16 cellular contexts compared by ENCODE assay signal in the genomic region with DNA sequence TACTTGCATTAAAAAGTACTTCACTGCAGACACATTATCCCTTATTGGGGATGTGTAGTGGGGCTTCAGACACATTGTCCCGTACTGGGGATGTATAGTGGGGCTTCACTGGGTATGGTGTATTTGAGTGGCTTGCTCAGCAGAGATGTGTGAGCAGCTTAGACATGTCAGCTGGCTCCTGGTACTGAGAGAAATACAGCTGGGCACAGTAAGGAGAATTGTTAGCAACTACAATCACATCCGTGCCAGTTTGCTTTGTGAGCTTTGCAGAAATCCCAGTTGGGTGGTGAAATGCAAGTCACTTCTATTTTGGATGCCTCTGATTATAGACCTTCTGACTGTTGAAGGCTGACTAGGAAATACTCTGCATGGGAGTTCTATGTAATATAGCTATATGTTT. TPM values are rescaled to one million over a fixed set of nuclear protein-coding genes. Genes with fewer than 3 reads are reported as not detected.
DNase-seq lines count a peak whose midpoint lies in the region; ATAC-seq and TF ChIP-seq lines count a peak whose summit lies in the region.
"Had no signal": no experiment of that assay in that cellular context is flagged by ENCODE, and none has a peak within 500 bp of the region (broad histone marks: within the 10 kb centered on the region; RNA-seq: fewer than 3 reads in every experiment).

No MANE protein-coding gene starts in this region.

- intact Hi-C loops in psoas muscle (cut with DNase I): loop anchor here in 1 of 2 donors (5.0 kb wide), 1 partner anchor 60 kb away; no protein-coding TSS in a partner anchor

- H3K4me1 Mint-ChIP-seq in brain: peaks cover 71% of the 10 kb centered on the region

- no peak overlapping the region for H3K4me3 ChIP-seq in psoas muscle
- H3K4me3 ChIP-seq: skin epidermis, uterus had no signal

- DNase-seq in C1 segment of cervical spinal cord (lab: John Stamatoyannopoulos, UW) (peak in 8 of 14 donors; percentile 15 to 55 (median 34)), hippocampal formation (lab: John Stamatoyannopoulos, UW) (peak; percentile 54 to 75), psoas muscle (no peak), activated gamma-delta T cell treated with Interleukin-2 at 50 U/mL for 16 hours (no peak), COLO829 (ENCODE audit: low spot score) (no peak), LoVo (ENCODE audit: low spot score) (no peak), NCI-H1092 treated with DMSO at 0.1 percent for 48 hours (lab: John Stamatoyannopoulos, UW) (no peak)
- DNase-seq: activated CD4-positive, alpha-beta T cell treated with anti-CD3 and anti-CD28 coated beads for 48 hours; activated naive CD8-positive, alpha-beta T cell treated with anti-CD3 and anti-CD28 coated beads, Interleukin-2, amount 10 ng/mL, durations not matched to agents 7 days and 5 days; activated T-cell treated with anti-CD3 and anti-CD28 coated beads, Interleukin-2, amount 50 U/mL, for 1 hour; SHP77; uterus had no signal

- peak overlapping the region; percentile 59 for H3K27ac ChIP-seq in psoas muscle
- H3K27ac ChIP-seq: skin epidermis, uterus had no signal

- H3K4me1 ChIP-seq in psoas muscle: peaks cover 75% of the 10 kb centered on the region

- H3K27me3 ChIP-seq in psoas muscle (ENCODE audit: insufficient read depth in 3 of 3, low read length in 2 of 3): no peaks in the 10 kb centered on the region
- H3K27me3 ChIP-seq: uterus had no signal

- H3K36me3 ChIP-seq in psoas muscle (ENCODE audit: insufficient read depth in 1 of 2, low read depth in 1 of 2): no peaks in the 10 kb centered on the region
- H3K36me3 ChIP-seq: uterus had no signal

- 10 to 30% (median 11%) methylated on average over 2 of the region's 2 CpGs for WGBS in psoas muscle, 3 donors

- H3K27me3 Mint-ChIP-seq in brain: no peaks in the 10 kb centered on the region
- H3K27me3 Mint-ChIP-seq: activated naive CD8-positive, alpha-beta T cell treated with anti-CD3 and anti-CD28 coated beads, Interleukin-2, amount 10 ng/mL, durations not matched to agents 7 days and 5 days; stimulated activated memory B cell treated with anti-CD40 and anti-IgM and Interleukin-4, amounts not matched to agents 10 μg/mL and 1 μg/mL and 100 μg/mL, for 72 hours had no signal

- H3K9me3 ChIP-seq in psoas muscle: no peaks in the 10 kb centered on the region
- H3K9me3 ChIP-seq: uterus had no signal

- H3K4me3 Mint-ChIP-seq in brain: peak overlapping the region in 4 of 5 experiments; percentile 18 to 62 (median 44)
- H3K4me3 Mint-ChIP-seq: activated naive CD8-positive, alpha-beta T cell treated with anti-CD3 and anti-CD28 coated beads, Interleukin-2, amount 10 ng/mL, durations not matched to agents 7 days and 5 days; neural crest cell; stimulated activated memory B cell treated with anti-CD40 and anti-IgM and Interleukin-4, amounts not matched to agents 10 μg/mL and 1 μg/mL and 100 μg/mL, for 72 hours had no signal

- H3K27ac Mint-ChIP-seq in brain: peak overlapping the region; percentile 19 to 72 (median 56)
- H3K27ac Mint-ChIP-seq: activated naive CD8-positive, alpha-beta T cell treated with anti-CD3 and anti-CD28 coated beads, Interleukin-2, amount 10 ng/mL, durations not matched to agents 7 days and 5 days; stimulated activated memory B cell treated with anti-CD40 and anti-IgM and Interleukin-4, amounts not matched to agents 10 μg/mL and 1 μg/mL and 100 μg/mL, for 72 hours had no signal

- peaks cover 0 to 3% (median 0%) of the 10 kb centered on the region in 5 experiments for H3K9me3 Mint-ChIP-seq in brain
- H3K9me3 Mint-ChIP-seq: activated naive CD8-positive, alpha-beta T cell treated with anti-CD3 and anti-CD28 coated beads, Interleukin-2, amount 10 ng/mL, durations not matched to agents 7 days and 5 days; neural crest cell; stimulated activated memory B cell treated with anti-CD40 and anti-IgM and Interleukin-4, amounts not matched to agents 10 μg/mL and 1 μg/mL and 100 μg/mL, for 72 hours had no signal

- peaks cover 21% of the 10 kb centered on the region for H3K36me3 Mint-ChIP-seq in brain

- ATAC-seq in psoas muscle: peak; percentile 81 to 95 (median 86)
- ATAC-seq: stimulated activated memory B cell treated with anti-CD40 and anti-IgM and Interleukin-4, amounts not matched to agents 10 μg/mL and 1 μg/mL and 100 μg/mL, for 72 hours had no signal

- TF ChIP-seq CTCF in brain (conservative IDR thresholded peaks at IDR 0.05) (no peak), psoas muscle (IDR thresholded peaks at IDR 0.05) (no peak)

RNA-seq across cellular contexts. Expression of gene CCNY, which starts 10.8 kb away (rescaled TPM):
- polyA plus RNA-seq in brain (ENCODE audit: insufficient read depth, low read depth, low replicate concordance): 62.1 TPM
- 10 to 100 TPM; 47.0 to 55.8 (median 50.5) TPM for total RNA-seq in psoas muscle
- 10 to 100 TPM; 21.2 to 40.8 (median 24.3) TPM for polyA plus RNA-seq in psoas muscle

Comparison
In these comparisons a context has a peak if more than half of its experiments do, and no peak if none do; other contexts are left out.
1. DNase-seq: peak in C1 segment of cervical spinal cord (8 of 14) and hippocampal formation (2 of 2); none in psoas muscle (0 of 2), activated gamma-delta T cell treated with Interleukin-2 at 50 U/mL for 16 hours (single experiment), COLO829 (single experiment), LoVo (single experiment) and NCI-H1092 treated with DMSO at 0.1 percent for 48 hours (single experiment).